Comparison of ENCODE assay signal across 8 cellular contexts in the genomic region with DNA sequence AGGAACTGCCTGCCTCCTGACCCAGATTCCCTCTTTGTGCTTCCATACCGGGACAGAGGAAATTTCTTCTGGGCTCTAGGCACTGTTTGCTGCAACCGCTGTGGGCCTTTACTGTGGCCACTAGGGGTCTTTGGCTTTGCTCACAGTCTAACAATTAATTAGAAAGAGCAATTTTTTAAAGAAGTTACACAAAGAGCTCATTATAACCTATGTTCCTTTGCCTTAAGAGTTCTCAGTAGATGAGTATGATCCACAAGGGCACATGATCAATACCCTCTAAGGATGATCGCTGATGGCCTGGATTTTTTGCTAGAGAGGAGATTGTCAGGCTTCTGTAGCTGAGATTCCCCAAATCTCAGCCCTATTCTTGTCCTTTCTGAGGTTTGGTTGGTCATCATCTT.
DNase-seq lines count a peak whose midpoint lies in the region; ATAC-seq and TF ChIP-seq lines count a peak whose summit lies in the region.

No MANE protein-coding gene starts in this region.

- H3K9me3 ChIP-seq in gastrocnemius medialis, result no peaks in the 10 kb centered on the region

- H3K36me3 ChIP-seq in gastrocnemius medialis, result no peaks in the 10 kb centered on the region

- no peak overlapping the region for H3K4me3 ChIP-seq in LNCaP clone FGC (ENCODE audit: low read depth, low read length)
- no peak overlapping the region for H3K4me3 ChIP-seq in gastrocnemius medialis

- H3K36me3 Mint-ChIP-seq in osteocyte (ENCODE audit: unreplicated experiment), result no peaks in the 10 kb centered on the region

- H3K27me3 Mint-ChIP-seq in osteocyte (ENCODE audit: unreplicated experiment), result peaks cover 15% of the 10 kb centered on the region

- TF ChIP-seq POLR2A in gastrocnemius medialis (IDR thresholded peaks at IDR 0.05), result no peak

- no peak overlapping the region for H3K27ac ChIP-seq in gastrocnemius medialis

- no peaks in the 10 kb centered on the region for H3K27me3 ChIP-seq in gastrocnemius medialis

- peaks cover 9% of the 10 kb centered on the region for H3K4me1 Mint-ChIP-seq in osteocyte (ENCODE audit: unreplicated experiment)

- H3K27ac Mint-ChIP-seq in osteocyte (ENCODE audit: unreplicated experiment), result peak overlapping the region; percentile 50

- ATAC-seq in GM21619 (IDR thresholded peaks at IDR 0.05; ENCODE audit: unreplicated experiment) (no peak), gastrocnemius medialis (no peak), GM19467 (IDR thresholded peaks at IDR 0.05; ENCODE audit: unreplicated experiment) (no peak)

- TF ChIP-seq CTCF in GM10266 (IDR thresholded peaks at IDR 0.05; ENCODE audit: control insufficient read depth, insufficient read depth, low read depth, missing control alignments), result peak; percentile 36
- TF ChIP-seq CTCF in LNCaP clone FGC (IDR thresholded peaks at IDR 0.05; ENCODE audit: control insufficient read depth, extremely low read depth, insufficient read depth), result peak; percentile 49
- peak; percentile 68 for TF ChIP-seq CTCF in osteocyte (IDR thresholded peaks at IDR 0.05)
- peak in 1 of 5 experiments; percentile 38 for TF ChIP-seq CTCF in gastrocnemius medialis (IDR thresholded peaks at IDR 0.05 in 4 of 5, conservative IDR thresholded peaks at IDR 0.05 in 1 of 5)

- no peaks in the 10 kb centered on the region for H3K4me1 ChIP-seq in gastrocnemius medialis

- peaks cover under 1% of the 10 kb centered on the region for H3K9me3 Mint-ChIP-seq in osteocyte (ENCODE audit: unreplicated experiment)

- intact Hi-C loops in gastrocnemius medialis (cut with DNase I; ENCODE audit: low total_unique reads), result no loop called here

- H3K4me3 Mint-ChIP-seq in osteocyte (ENCODE audit: unreplicated experiment), result no peak overlapping the region

- DNase-seq in GM10266 (ENCODE audit: extremely low spot score), result no peak
- no peak for DNase-seq in LNCaP clone FGC (ENCODE audit: low read depth)
- DNase-seq in dermis microvascular lymphatic vessel endothelial cell (ENCODE audit: low read depth in 2 of 2), result peak; percentile 16 to 43
- no peak for DNase-seq in osteocyte (ENCODE audit: extremely low spot score, unreplicated experiment)
- no peak for DNase-seq in gastrocnemius medialis
- DNase-seq in activated CD4-positive, alpha-beta T cell treated with anti-CD3 and anti-CD28 coated beads, Interleukin-2, amount 50 U/mL, for 1 hour, result no peak

- in situ Hi-C loops in gastrocnemius medialis (cut with MboI; ENCODE audit: low sequenced_read_pairs in 4 of 4), result no loop called here

Comparison
In these comparisons a context has a peak if more than half of its experiments do, and no peak if none do; other contexts are left out.
1. DNase-seq: peak in dermis microvascular lymphatic vessel endothelial cell (2 of 2); none in GM10266 (single experiment), LNCaP clone FGC (single experiment), osteocyte (single experiment), gastrocnemius medialis (0 of 2) and activated CD4-positive, alpha-beta T cell treated with anti-CD3 and anti-CD28 coated beads, Interleukin-2, amount 50 U/mL, for 1 hour (single experiment).